In the genomic region with DNA sequence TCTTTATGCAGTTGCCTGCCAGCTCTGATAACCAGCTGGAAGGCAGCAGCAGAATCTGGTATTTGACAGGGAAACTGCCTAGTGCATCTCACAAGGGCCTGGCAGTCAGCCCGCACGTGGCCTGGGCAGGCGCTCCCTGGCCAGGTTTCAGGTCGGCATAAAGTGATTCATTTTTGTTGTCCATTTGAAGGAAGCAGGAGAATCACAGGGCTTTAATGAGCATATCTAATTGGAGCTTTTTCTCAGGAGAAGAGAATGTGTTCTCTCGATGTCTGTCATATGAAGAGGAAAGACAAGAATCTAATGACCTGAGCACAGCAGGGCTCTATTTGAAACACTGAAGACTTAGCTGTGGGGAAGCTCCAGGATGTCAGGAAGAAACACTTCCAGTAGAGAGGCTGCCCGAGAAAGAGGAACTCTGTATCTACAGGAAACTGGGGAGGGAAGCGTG, we compare ENCODE assay signal across 12 cellular contexts.
DNase-seq lines count a peak whose midpoint lies in the region; ATAC-seq and TF ChIP-seq lines count a peak whose summit lies in the region.
"Had no signal": no experiment of that assay in that cellular context is flagged by ENCODE, and none has a peak within 500 bp of the region (broad histone marks: within the 10 kb centered on the region; RNA-seq: fewer than 3 reads in every experiment).

No MANE protein-coding gene starts in this region.

- no peaks in the 10 kb centered on the region for H3K4me1 ChIP-seq in foreskin keratinocyte

- CTCF ChIA-PET in Calu3 (lab: Charles Lee) = interaction anchor here (0.5 kb wide), 1 partner anchor 109 kb away, joined by 3 read pairs; no protein-coding TSS in a partner anchor

- no peaks in the 10 kb centered on the region for H3K4me1 Mint-ChIP-seq in Calu3 (ENCODE audit: low read depth, unreplicated experiment)
- H3K4me1 Mint-ChIP-seq: IgD-negative memory B cell had no signal

- BruUV-seq in Calu3 (replicated peaks; lab: Mats Ljungman, UMichigan) = no TSS peak

- H3K27ac ChIP-seq in foreskin keratinocyte = no peak overlapping the region

- no peaks in the 10 kb centered on the region for H3K27me3 Mint-ChIP-seq in Calu3 (ENCODE audit: unreplicated experiment)

- no peaks in the 10 kb centered on the region for H3K36me3 Mint-ChIP-seq in Calu3 (ENCODE audit: insufficient read depth, unreplicated experiment)
- H3K36me3 Mint-ChIP-seq: IgD-negative memory B cell, type B pancreatic cell had no signal

- TF ChIP-seq CTCF in foreskin keratinocyte (conservative IDR thresholded peaks at IDR 0.05) (no peak), Calu3 (IDR thresholded peaks at IDR 0.05; ENCODE audit: unreplicated experiment) (no peak)

- intact Hi-C loops in Calu3 (cut with micrococcal nuclease; ENCODE audit: unreplicated experiment) = no loop called here

- no peak overlapping the region for H3K4me3 Mint-ChIP-seq in Calu3 (ENCODE audit: low read depth, unreplicated experiment)
- H3K4me3 Mint-ChIP-seq: IgD-negative memory B cell, type B pancreatic cell had no signal

- ATAC-seq in foreskin keratinocyte = peak; percentile 68
- no peak for ATAC-seq in HG03045 (IDR thresholded peaks at IDR 0.05; ENCODE audit: unreplicated experiment)

- H3K27me3 ChIP-seq in foreskin keratinocyte = no peaks in the 10 kb centered on the region

- DNase-seq in SKM-1 treated with dmso at 0.1 percent for 144 hours (lab: John Stamatoyannopoulos, UW; ENCODE audit: unreplicated experiment) = peak; percentile 17
- DNase-seq in SKM-1 (lab: John Stamatoyannopoulos, UW; ENCODE audit: unreplicated experiment) = no peak
- peak; percentile 60 for DNase-seq in RPMI7951 (ENCODE audit: low read depth)
- DNase-seq in foreskin keratinocyte = peak in 1 of 2 donors; percentile 39
- peak; percentile 46 for DNase-seq in ureter (ENCODE audit: low spot score)
- DNase-seq in erythroblast (lab: John Stamatoyannopoulos, UW) = no peak
- DNase-seq in Calu3 = no peak
- DNase-seq: activated gamma-delta T cell treated with Interleukin-2 at 50 U/mL for 16 hours, occipital lobe had no signal

- TF ChIP-seq POLR2A in erythroblast (IDR thresholded peaks at IDR 0.05; ENCODE audit: low read length) = no peak

- H3K9me3 Mint-ChIP-seq in Calu3 (ENCODE audit: low read depth, unreplicated experiment) = peaks cover 5% of the 10 kb centered on the region

- H3K27ac Mint-ChIP-seq in Calu3 (ENCODE audit: unreplicated experiment) = no peak overlapping the region
- H3K27ac Mint-ChIP-seq: IgD-negative memory B cell, type B pancreatic cell had no signal

Comparison
In these comparisons a context has a peak if more than half of its experiments do, and no peak if none do; other contexts are left out.
1. DNase-seq: peak in SKM-1 treated with dmso at 0.1 percent for 144 hours (single experiment), RPMI7951 (single experiment) and ureter (single experiment); none in SKM-1 (single experiment), erythroblast (0 of 2) and Calu3 (single experiment).